9 cellular contexts compared by ENCODE assay signal in genomic region chr7:2527505-2528464, GRCh38. TPM values are rescaled to one million over a fixed set of nuclear protein-coding genes. Genes with fewer than 3 reads are reported as not detected.
DNase-seq lines count a peak whose midpoint lies in the region; ATAC-seq, FAIRE-seq and TF ChIP-seq lines count a peak whose summit lies in the region.
"Had no signal": no experiment of that assay in that cellular context is flagged by ENCODE, and none has a peak within 500 bp of the region (broad histone marks: within the 10 kb centered on the region; RNA-seq: fewer than 3 reads in every experiment).

No MANE protein-coding gene starts in this region.

- H4K8ac ChIP-seq in H9 (replicated peaks; ENCODE audit: insufficient read length, low read depth, low read length): no peak overlapping the region

- H2BK5ac ChIP-seq in H9 (ENCODE audit: insufficient read length, low read length): no peak overlapping the region

- no peaks in the 10 kb centered on the region; the same call in 1 of the 2 replicates for H3K4me1 ChIP-seq in H9 (ENCODE audit: insufficient read depth, low read length)
- H3K4me1 ChIP-seq in HepG2 (ENCODE audit: insufficient read depth, low read length): peaks cover 59% of the 10 kb centered on the region

- H3K27me3 ChIP-seq in H9 (ENCODE audit: insufficient read depth, low read length): no peaks in the 10 kb centered on the region
- H3K27me3 ChIP-seq in HepG2 (ENCODE audit: control insufficient read depth in 1 of 2, insufficient read depth in 2 of 2, low read length in 2 of 2): peaks cover 0 to 21% of the 10 kb centered on the region in 2 experiments; a peak in 2 of 5 replicates

- DNase-seq in H9 (no peak), NCI-H774 (lab: John Stamatoyannopoulos, UW) (peak; percentile 21), HepG2 (ENCODE audit: low spot score) (peak; percentile 84)
- peak; percentile 55 for DNase-seq in activated naive CD8-positive, alpha-beta T cell treated with anti-CD3 and anti-CD28 coated beads for 36 hours
- no peak for DNase-seq in central memory CD4-positive, alpha-beta T cell

- POLR2A ChIA-PET in HepG2 (lab: Yijun Ruan, JAX): interaction anchor here (0.8 to 1.1 kb wide), 3 partner anchors 17 to 132 kb away, joined by 3 read pairs; no protein-coding TSS in a partner anchor

- TF ChIP-seq POLR2A in HepG2 (IDR thresholded peaks at IDR 0.05; ENCODE audit: insufficient read depth in 1 of 2, low read depth in 2 of 2, low read length in 2 of 2): no peak

- H2BK20ac ChIP-seq in H9 (ENCODE audit: low read depth, low read length, poor library complexity, severe bottlenecking): no peak overlapping the region

- intact Hi-C loops in HepG2 (cut with micrococcal nuclease; ENCODE audit: unreplicated experiment): no loop called here

- TF ChIP-seq RAD21 in HepG2 (CRISPR knock-in tag; IDR thresholded peaks at IDR 0.05): no peak

- peaks cover 31 to 40% of the 10 kb centered on the region in 2 experiments for H3K4me1 Mint-ChIP-seq in H9
- peaks cover 49% of the 10 kb centered on the region for H3K4me1 Mint-ChIP-seq in activated naive CD8-positive, alpha-beta T cell treated with anti-CD3 and anti-CD28 coated beads for 36 hours

- H3K18ac ChIP-seq in H9 (ENCODE audit: insufficient read length, low read depth, low read length): no peak overlapping the region

- H3K9me3 Mint-ChIP-seq in H9: 0 out of 5 replicates have a peak, but pooled peaks cover 0 to 2% of the 10 kb centered on the region in 2 experiments
- no peaks in the 10 kb centered on the region for H3K9me3 Mint-ChIP-seq in activated naive CD8-positive, alpha-beta T cell treated with anti-CD3 and anti-CD28 coated beads for 36 hours

- H2BK15ac ChIP-seq in H9 (ENCODE audit: low read depth, low read length): no peak overlapping the region

- no peak overlapping the region for H3K56ac ChIP-seq in H9 (ENCODE audit: insufficient read length, low read depth, low read length)

- no peak overlapping the region for H3K14ac ChIP-seq in H9 (ENCODE audit: insufficient read depth, low read length)

- CTCF ChIA-PET in HepG2 (lab: Yijun Ruan, JAX; ENCODE audit: low intra/inter-chr PET ratio, low total read pairs): no interaction called here

- no peak overlapping the region for H3K4me2 ChIP-seq in H9 (ENCODE audit: insufficient read depth, insufficient read length, low read length)
- H3K4me2 ChIP-seq in HepG2 (ENCODE audit: low read depth, low read length): no peak overlapping the region

- H3K36me3 ChIP-seq in HepG2 (replicated peaks in 1 of 2; ENCODE audit: control insufficient read depth in 1 of 2, insufficient read depth in 2 of 2, low read length in 2 of 2): no peaks in the 10 kb centered on the region

- H2BK120ac ChIP-seq in H9 (ENCODE audit: low read depth, low read length, poor library complexity, severe bottlenecking): no peak overlapping the region

- WGBS in H9 (ENCODE audit: extremely low coverage, insufficient read length, low lambda C conversion rate): no CpG with 5 or more reads among the region's 17 CpGs
- WGBS in HepG2 (ENCODE audit: low lambda C conversion rate): 40% methylated on average over 12 of the region's 17 CpGs

- no peaks in the 10 kb centered on the region for H3K79me1 ChIP-seq in H9 (ENCODE audit: insufficient read depth, low read depth, low read length, poor library complexity, severe bottlenecking)

- H4K20me1 ChIP-seq in H9 (ENCODE audit: control insufficient read depth, insufficient read depth, insufficient read length): no peaks in the 10 kb centered on the region
- H4K20me1 ChIP-seq in HepG2 (ENCODE audit: insufficient read depth, low read length): no peaks in the 10 kb centered on the region

- peak overlapping the region in 1 of 2 experiments; percentile 16; a peak in 1 of 5 replicates for H3K4me3 Mint-ChIP-seq in H9
- H3K4me3 Mint-ChIP-seq in activated naive CD8-positive, alpha-beta T cell treated with anti-CD3 and anti-CD28 coated beads for 36 hours: peak overlapping the region; percentile 38

- H3K27me3 Mint-ChIP-seq in H9 (ENCODE audit: low read depth): no peaks in the 10 kb centered on the region
- no peaks in the 10 kb centered on the region for H3K27me3 Mint-ChIP-seq in activated naive CD8-positive, alpha-beta T cell treated with anti-CD3 and anti-CD28 coated beads for 36 hours

- no peaks in the 10 kb centered on the region for H3K9me3 ChIP-seq in H9 (ENCODE audit: control insufficient read depth, low read depth, low read length)
- H3K9me3 ChIP-seq in HepG2 (ENCODE audit: low read length): no peaks in the 10 kb centered on the region

- H2AFZ ChIP-seq in H9 (ENCODE audit: low read length) (no peak overlapping the region), HepG2 (ENCODE audit: low read length) (no peak overlapping the region)

- H3T11ph ChIP-seq in H9 (ENCODE audit: low read length): no peak overlapping the region

- H4K91ac ChIP-seq in H9 (ENCODE audit: insufficient read length, low read depth, low read length): no peak overlapping the region

- H3K36me3 Mint-ChIP-seq in H9 (ENCODE audit: insufficient read depth in 1 of 3, low read depth in 3 of 3): peaks cover 0 to 28% (median 28%) of the 10 kb centered on the region in 3 experiments; a peak in 6 of 7 replicates
- peaks cover 4% of the 10 kb centered on the region for H3K36me3 Mint-ChIP-seq in activated naive CD8-positive, alpha-beta T cell treated with anti-CD3 and anti-CD28 coated beads for 36 hours

- no peak overlapping the region for H4K5ac ChIP-seq in H9 (ENCODE audit: insufficient read length, low read depth, low read length)

- TF ChIP-seq EP300 in HepG2 (IDR thresholded peaks at IDR 0.05; ENCODE audit: low read depth in 2 of 2, low read length in 2 of 2): 0 out of 4 replicates have a peak, but pooled peaks of 1 of the 2 experiments have one; percentile 11
- TF ChIP-seq EP300 in HepG2 (CRISPR knock-in tag; IDR thresholded peaks at IDR 0.05; ENCODE audit: borderline replicate concordance): no peak; the same call in 1 of the 2 replicates

- H2BK12ac ChIP-seq in H9 (ENCODE audit: insufficient read length, low read depth, low read length): no peak overlapping the region

- H2AK5ac ChIP-seq in H9 (ENCODE audit: insufficient read length, low read length): no peak overlapping the region

- H3K79me2 ChIP-seq in H9 (ENCODE audit: insufficient read depth, low read length): no peaks in the 10 kb centered on the region
- no peaks in the 10 kb centered on the region for H3K79me2 ChIP-seq in HepG2 (ENCODE audit: insufficient read depth, low read length)

- BruUV-seq in HepG2 (replicated peaks; lab: Mats Ljungman, UMichigan): no TSS peak

- TF ChIP-seq CTCF in H9 (conservative IDR thresholded peaks at IDR 0.05): no peak
- no peak for TF ChIP-seq CTCF in HepG2 (CRISPR knock-in tag; IDR thresholded peaks at IDR 0.05)

- H3K27ac Mint-ChIP-seq in H9: peak overlapping the region in 2 of 3 experiments; percentile 93 to 95; a peak in 5 of 7 replicates
- H3K27ac Mint-ChIP-seq in activated naive CD8-positive, alpha-beta T cell treated with anti-CD3 and anti-CD28 coated beads for 36 hours: peak overlapping the region; percentile 80

- no peak overlapping the region for H3K4me3 ChIP-seq in HepG2 (replicated peaks in 1 of 3; ENCODE audit: insufficient read depth in 1 of 3, low read depth in 2 of 3, low read length in 3 of 3)

- H3K27ac ChIP-seq in H9 (ENCODE audit: insufficient read length, low read depth, low read length) (no peak overlapping the region), HepG2 (ENCODE audit: extremely low read length, insufficient read depth, low read length) (no peak overlapping the region)

- no peak overlapping the region for H3K23ac ChIP-seq in H9 (ENCODE audit: insufficient read length, low read depth, low read length)

- no peak overlapping the region for H3K9ac ChIP-seq in H9 (ENCODE audit: extremely low read depth, insufficient read length, low read length)
- H3K9ac ChIP-seq in HepG2 (ENCODE audit: insufficient read depth, low read depth, low read length): no peak overlapping the region

- FAIRE-seq in HepG2 (lab: Jason Lieb, UNC): peak; percentile 51

- in situ Hi-C loops in HepG2 (cut with HindIII; ENCODE audit: extremely low pct_ligation_motif_present, low pct_unique_long_range_greater_than_20kb): no loop called here

- H3K23me2 ChIP-seq in H9 (ENCODE audit: insufficient read length, low read depth, low read length, poor library complexity, severe bottlenecking): no peaks in the 10 kb centered on the region

- no peak overlapping the region for H3K4ac ChIP-seq in H9 (ENCODE audit: low read depth, low read length)

- ATAC-seq in HepG2 (peak; percentile 11; the same call in 2 of the 3 replicates), HG02571 (IDR thresholded peaks at IDR 0.05; ENCODE audit: unreplicated experiment) (no peak), GM18520 (IDR thresholded peaks at IDR 0.05; ENCODE audit: unreplicated experiment) (no peak), GM18870 (IDR thresholded peaks at IDR 0.05; ENCODE audit: unreplicated experiment) (no peak)

RNA-seq across cellular contexts. Expression of gene LFNG, which starts 8.2 kb away (rescaled TPM):
- total RNA-seq in H9 (2021) (52.9 and 55.3 TPM in 2 replicates), HepG2 (2016; rRNA removed; fragmentation: Illumina TruSeq; extraction: Trizol) (0.44 TPM in 1 of 2 replicates, not detected in the other)
- total RNA-seq in activated naive CD8-positive, alpha-beta T cell treated with anti-CD3 and anti-CD28 coated beads for 36 hours: 10 to 100 TPM; 21.0 to 25.8 TPM
- total RNA-seq in HepG2 (2016; cell fraction: cytosol; rRNA removed; fragmentation: Illumina TruSeq; extraction: Trizol; ENCODE audit: low read depth): not detected in 2 replicates
- total RNA-seq in HepG2 (2016; cell fraction: insoluble cytoplasmic fraction; rRNA removed; fragmentation: Illumina TruSeq; extraction: Trizol): 0.18 and 0.80 TPM in 2 replicates
- total RNA-seq in HepG2 (2016; cell fraction: membrane; rRNA removed; fragmentation: Illumina TruSeq; extraction: Trizol): 0.22 and 0.24 TPM in 2 replicates
- 0.19 and 0.81 TPM in 2 replicates for total RNA-seq in HepG2 (2016; cell fraction: nucleus; rRNA removed; fragmentation: Illumina TruSeq; extraction: Trizol)
- polyA plus RNA-seq in HepG2 (2011; rRNA removed): 1.5 and 1.6 TPM in 2 replicates
- 1.1 and 2.1 TPM in 2 replicates for polyA plus RNA-seq in HepG2 (2011; cell fraction: cytosol; rRNA removed)
- 3.6 and 4.6 TPM in 2 replicates for polyA plus RNA-seq in HepG2 (2011; cell fraction: nucleus; rRNA removed)
- polyA plus RNA-seq in HepG2 (2012): 0.72 and 1.2 TPM in 2 replicates
- polyA plus RNA-seq in HepG2 (2016; cell fraction: cytosol; fragmentation: Illumina TruSeq; extraction: Trizol; ENCODE audit: low read depth): 0.07 and 0.11 TPM in 2 replicates
- 0.16 TPM in 1 of 2 replicates, not detected in the other for polyA plus RNA-seq in HepG2 (2016; cell fraction: insoluble cytoplasmic fraction; fragmentation: Illumina TruSeq; extraction: Trizol; ENCODE audit: low read depth)
- polyA plus RNA-seq in HepG2 (2016; cell fraction: membrane; fragmentation: Illumina TruSeq; extraction: Trizol; ENCODE audit: low read depth): 0.12 and 0.18 TPM in 2 replicates
- 0.70 and 1.00 TPM in 2 replicates for polyA plus RNA-seq in HepG2 (2016; cell fraction: nucleus; fragmentation: Illumina TruSeq; extraction: Trizol; ENCODE audit: insufficient read depth, low read depth)
- 3.4 and 11.1 TPM in 2 replicates for polyA minus RNA-seq in HepG2 (2011; rRNA and poly(A)+ RNA removed; ENCODE audit: low replicate concordance)
- polyA minus RNA-seq in HepG2 (2011; cell fraction: cytosol; rRNA and poly(A)+ RNA removed): 1.5 TPM in 2 replicates
- polyA minus RNA-seq in HepG2 (2011; cell fraction: nucleus; rRNA and poly(A)+ RNA removed): 2.4 and 4.6 TPM in 2 replicates

RNA-seq across cellular contexts. Expression of gene BRAT1, which starts 27.5 kb away (rescaled TPM):
- total RNA-seq in H9 (2021) (41.2 and 42.6 TPM in 2 replicates), HepG2 (2016; rRNA removed; fragmentation: Illumina TruSeq; extraction: Trizol) (16.7 and 20.3 TPM in 2 replicates)
- 10 to 100 TPM; 36.4 to 37.8 TPM for total RNA-seq in activated naive CD8-positive, alpha-beta T cell treated with anti-CD3 and anti-CD28 coated beads for 36 hours
- 3.4 and 3.6 TPM in 2 replicates for total RNA-seq in HepG2 (2016; cell fraction: cytosol; rRNA removed; fragmentation: Illumina TruSeq; extraction: Trizol; ENCODE audit: low read depth)
- total RNA-seq in HepG2 (2016; cell fraction: insoluble cytoplasmic fraction; rRNA removed; fragmentation: Illumina TruSeq; extraction: Trizol): 13.2 and 21.6 TPM in 2 replicates
- total RNA-seq in HepG2 (2016; cell fraction: membrane; rRNA removed; fragmentation: Illumina TruSeq; extraction: Trizol): 6.7 and 7.9 TPM in 2 replicates
- total RNA-seq in HepG2 (2016; cell fraction: nucleus; rRNA removed; fragmentation: Illumina TruSeq; extraction: Trizol): 18.7 and 21.1 TPM in 2 replicates
- 10.2 and 14.6 TPM in 2 replicates for polyA plus RNA-seq in HepG2 (2011; rRNA removed)
- 5.0 and 10.7 TPM in 2 replicates for polyA plus RNA-seq in HepG2 (2011; cell fraction: cytosol; rRNA removed)
- polyA plus RNA-seq in HepG2 (2011; cell fraction: nucleus; rRNA removed): 126 and 171 TPM in 2 replicates
- 10.2 and 14.9 TPM in 2 replicates for polyA plus RNA-seq in HepG2 (2012)
- polyA plus RNA-seq in HepG2 (2016; cell fraction: cytosol; fragmentation: Illumina TruSeq; extraction: Trizol; ENCODE audit: low read depth): 1.2 and 1.3 TPM in 2 replicates
- 10.1 and 12.8 TPM in 2 replicates for polyA plus RNA-seq in HepG2 (2016; cell fraction: insoluble cytoplasmic fraction; fragmentation: Illumina TruSeq; extraction: Trizol; ENCODE audit: low read depth)
- polyA plus RNA-seq in HepG2 (2016; cell fraction: membrane; fragmentation: Illumina TruSeq; extraction: Trizol; ENCODE audit: low read depth): 3.8 and 4.4 TPM in 2 replicates
- 43.7 and 48.3 TPM in 2 replicates for polyA plus RNA-seq in HepG2 (2016; cell fraction: nucleus; fragmentation: Illumina TruSeq; extraction: Trizol; ENCODE audit: insufficient read depth, low read depth)
- 16.2 and 23.5 TPM in 2 replicates for polyA minus RNA-seq in HepG2 (2011; rRNA and poly(A)+ RNA removed; ENCODE audit: low replicate concordance)
- 7.9 and 8.9 TPM in 2 replicates for polyA minus RNA-seq in HepG2 (2011; cell fraction: cytosol; rRNA and poly(A)+ RNA removed)
- polyA minus RNA-seq in HepG2 (2011; cell fraction: nucleus; rRNA and poly(A)+ RNA removed): 10.3 and 10.4 TPM in 2 replicates

RNA-seq across cellular contexts. Expression of gene IQCE, which starts 31.0 kb away (rescaled TPM):
- total RNA-seq in H9 (2021): 6.7 and 7.0 TPM in 2 replicates
- total RNA-seq in activated naive CD8-positive, alpha-beta T cell treated with anti-CD3 and anti-CD28 coated beads for 36 hours: 1 to 10 TPM; 5.4 to 6.1 TPM
- total RNA-seq in HepG2 (2016; rRNA removed; fragmentation: Illumina TruSeq; extraction: Trizol): 2.5 and 3.0 TPM in 2 replicates
- total RNA-seq in HepG2 (2016; cell fraction: cytosol; rRNA removed; fragmentation: Illumina TruSeq; extraction: Trizol; ENCODE audit: low read depth): 1.8 and 2.7 TPM in 2 replicates
- total RNA-seq in HepG2 (2016; cell fraction: insoluble cytoplasmic fraction; rRNA removed; fragmentation: Illumina TruSeq; extraction: Trizol): 1.6 and 2.7 TPM in 2 replicates
- 3.0 and 4.1 TPM in 2 replicates for total RNA-seq in HepG2 (2016; cell fraction: membrane; rRNA removed; fragmentation: Illumina TruSeq; extraction: Trizol)
- 2.9 and 4.3 TPM in 2 replicates for total RNA-seq in HepG2 (2016; cell fraction: nucleus; rRNA removed; fragmentation: Illumina TruSeq; extraction: Trizol)
- polyA plus RNA-seq in HepG2 (2011; rRNA removed): 1.5 and 1.7 TPM in 2 replicates
- polyA plus RNA-seq in HepG2 (2011; cell fraction: cytosol; rRNA removed): 0.54 and 0.68 TPM in 2 replicates
- 4.0 and 6.8 TPM in 2 replicates for polyA plus RNA-seq in HepG2 (2011; cell fraction: nucleus; rRNA removed)
- polyA plus RNA-seq in HepG2 (2012): 0.59 and 0.83 TPM in 2 replicates
- 2.5 and 2.6 TPM in 2 replicates for polyA plus RNA-seq in HepG2 (2016; cell fraction: cytosol; fragmentation: Illumina TruSeq; extraction: Trizol; ENCODE audit: low read depth)
- 2.2 and 3.8 TPM in 2 replicates for polyA plus RNA-seq in HepG2 (2016; cell fraction: insoluble cytoplasmic fraction; fragmentation: Illumina TruSeq; extraction: Trizol; ENCODE audit: low read depth)
- 3.3 and 3.7 TPM in 2 replicates for polyA plus RNA-seq in HepG2 (2016; cell fraction: membrane; fragmentation: Illumina TruSeq; extraction: Trizol; ENCODE audit: low read depth)
- 6.7 and 9.8 TPM in 2 replicates for polyA plus RNA-seq in HepG2 (2016; cell fraction: nucleus; fragmentation: Illumina TruSeq; extraction: Trizol; ENCODE audit: insufficient read depth, low read depth)
- polyA minus RNA-seq in HepG2 (2011; rRNA and poly(A)+ RNA removed; ENCODE audit: low replicate concordance): 0.62 and 22.8 TPM in 2 replicates
- polyA minus RNA-seq in HepG2 (2011; cell fraction: cytosol; rRNA and poly(A)+ RNA removed): 0.62 and 1.5 TPM in 2 replicates
- polyA minus RNA-seq in HepG2 (2011; cell fraction: nucleus; rRNA and poly(A)+ RNA removed): 1.5 and 2.2 TPM in 2 replicates

RNA-seq across cellular contexts. Expression of gene GRIFIN, which starts 51.6 kb away (rescaled TPM):
- total RNA-seq in H9 (2021) (not detected in 2 replicates), HepG2 (2016; rRNA removed; fragmentation: Illumina TruSeq; extraction: Trizol) (not detected in 2 replicates)
- not detected for total RNA-seq in activated naive CD8-positive, alpha-beta T cell treated with anti-CD3 and anti-CD28 coated beads for 36 hours
- not detected in 2 replicates for total RNA-seq in HepG2 (2016; cell fraction: cytosol; rRNA removed; fragmentation: Illumina TruSeq; extraction: Trizol; ENCODE audit: low read depth)
- total RNA-seq in HepG2 (2016; cell fraction: insoluble cytoplasmic fraction; rRNA removed; fragmentation: Illumina TruSeq; extraction: Trizol): not detected in 2 replicates
- not detected in 2 replicates for total RNA-seq in HepG2 (2016; cell fraction: membrane; rRNA removed; fragmentation: Illumina TruSeq; extraction: Trizol)
- not detected in 2 replicates for total RNA-seq in HepG2 (2016; cell fraction: nucleus; rRNA removed; fragmentation: Illumina TruSeq; extraction: Trizol)
- polyA plus RNA-seq in HepG2 (2011; rRNA removed): not detected in 2 replicates
- polyA plus RNA-seq in HepG2 (2011; cell fraction: cytosol; rRNA removed): not detected in 2 replicates
- not detected in 2 replicates for polyA plus RNA-seq in HepG2 (2011; cell fraction: nucleus; rRNA removed)
- polyA plus RNA-seq in HepG2 (2012): not detected in 2 replicates
- not detected in 2 replicates for polyA plus RNA-seq in HepG2 (2016; cell fraction: cytosol; fragmentation: Illumina TruSeq; extraction: Trizol; ENCODE audit: low read depth)
- polyA plus RNA-seq in HepG2 (2016; cell fraction: insoluble cytoplasmic fraction; fragmentation: Illumina TruSeq; extraction: Trizol; ENCODE audit: low read depth): not detected in 2 replicates
- not detected in 2 replicates for polyA plus RNA-seq in HepG2 (2016; cell fraction: membrane; fragmentation: Illumina TruSeq; extraction: Trizol; ENCODE audit: low read depth)
- not detected in 2 replicates for polyA plus RNA-seq in HepG2 (2016; cell fraction: nucleus; fragmentation: Illumina TruSeq; extraction: Trizol; ENCODE audit: insufficient read depth, low read depth)
- not detected in 2 replicates for polyA minus RNA-seq in HepG2 (2011; rRNA and poly(A)+ RNA removed; ENCODE audit: low replicate concordance)
- polyA minus RNA-seq in HepG2 (2011; cell fraction: cytosol; rRNA and poly(A)+ RNA removed): not detected in 2 replicates
- not detected in 2 replicates for polyA minus RNA-seq in HepG2 (2011; cell fraction: nucleus; rRNA and poly(A)+ RNA removed)
- total RNA-seq: liver had no signal
- polyA plus RNA-seq: liver had no signal

Comparison
In these comparisons a context has a peak if more than half of its experiments do, and no peak if none do; other contexts are left out.
1. DNase-seq: peak in NCI-H774 (single experiment), activated naive CD8-positive, alpha-beta T cell treated with anti-CD3 and anti-CD28 coated beads for 36 hours (single experiment) and HepG2 (single experiment); none in H9 (single experiment) and central memory CD4-positive, alpha-beta T cell (single experiment).
2. RNA of gene LFNG, which starts 8.2 kb away (total RNA-seq): 52.9 to 55.3 TPM in H9 and 21.0 to 25.8 TPM in activated naive CD8-positive, alpha-beta T cell treated with anti-CD3 and anti-CD28 coated beads for 36 hours; 0.18 to 0.81 TPM in HepG2; every median in the first group is over 10 times any median in the second.